Comparison of ENCODE assay signal across 1 cellular context in the genomic region with DNA sequence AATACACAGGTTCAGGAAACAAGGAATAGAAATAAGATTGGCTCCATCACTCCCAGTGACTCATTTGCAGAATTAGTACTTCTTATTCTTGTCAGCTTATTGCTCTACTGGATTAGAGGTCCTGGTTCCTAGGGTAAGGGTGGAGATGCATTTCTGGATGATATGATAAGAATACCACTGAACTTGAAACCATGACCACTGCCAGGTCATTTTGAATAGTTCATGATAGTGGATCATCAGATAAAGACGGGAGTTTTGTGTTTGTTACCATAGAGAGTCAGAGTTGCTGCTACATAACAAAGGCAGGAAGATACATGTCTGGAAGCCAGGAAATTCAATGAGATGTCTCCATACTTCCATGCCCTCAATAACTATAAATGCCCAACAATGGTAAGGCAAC.
TF ChIP-seq lines count a peak whose summit lies in the region.

No MANE protein-coding gene starts in this region.

TF ChIP-seq in HCT116, 20 proteins besides CTCF, POLR2A, EP300 and RAD21 (continued from another document):
- no peak for TF ChIP-seq CBX3 (IDR thresholded peaks at IDR 0.05; ENCODE audit: low read depth)
- TF ChIP-seq SP1 (IDR thresholded peaks at IDR 0.05; ENCODE audit: low read depth), result no peak
TF ChIP-seq in HCT116: peak in this region for 0.
